8 cellular contexts compared by ENCODE assay signal in the genomic region with DNA sequence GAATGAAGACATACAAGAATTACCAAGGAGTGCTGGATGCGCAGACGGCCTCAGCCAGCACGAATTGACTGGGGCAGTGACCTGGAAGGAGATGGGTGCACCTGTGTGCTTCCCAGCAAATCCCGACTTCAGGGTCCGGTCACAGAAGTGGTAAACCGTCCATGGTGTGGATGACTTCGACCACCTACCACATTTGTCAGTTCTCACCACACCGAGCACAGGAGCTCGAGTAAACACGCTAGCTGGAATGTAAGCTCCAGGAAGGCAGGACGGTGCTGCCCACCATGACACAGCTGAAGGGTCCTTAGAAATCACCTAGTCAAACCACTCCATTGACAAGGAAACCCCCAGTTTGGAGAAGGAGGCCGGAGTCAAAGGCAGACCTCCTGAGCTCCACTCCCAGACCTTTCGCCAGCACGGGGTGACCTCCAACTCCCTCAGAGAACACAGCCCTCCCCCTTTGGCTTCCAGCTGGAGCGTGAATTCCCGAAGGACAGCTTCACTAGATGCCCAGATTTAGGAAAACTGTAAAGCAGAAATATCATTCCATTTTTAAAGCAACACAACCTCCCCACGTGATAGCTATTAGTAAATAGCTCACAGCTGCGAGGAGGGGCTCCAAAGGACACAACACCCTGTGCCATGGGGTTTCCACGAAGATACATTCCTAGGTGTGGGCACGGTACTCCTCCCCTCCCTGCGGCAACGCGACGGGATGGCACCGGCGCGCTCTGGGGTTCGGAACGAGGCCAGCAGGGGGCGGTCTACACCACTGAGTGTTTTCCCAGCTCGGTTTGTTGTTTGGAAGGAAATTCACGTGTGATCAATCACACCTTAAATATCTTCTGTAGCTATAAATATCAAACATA. TPM values are rescaled to one million over a fixed set of nuclear protein-coding genes. Genes with fewer than 3 reads are reported as not detected.
DNase-seq lines count a peak whose midpoint lies in the region; ATAC-seq, FAIRE-seq and TF ChIP-seq lines count a peak whose summit lies in the region.

No MANE protein-coding gene starts in this region.

- intact Hi-C loops in psoas muscle (cut with DNase I), result loop anchor here (5.0 to 10.0 kb wide), 2 partner anchors 220 to 382 kb away; no protein-coding TSS in a partner anchor

- no peak for FAIRE-seq in GM18507 (lab: Jason Lieb, UNC)

- H3K4me1 ChIP-seq in OCI-LY3 (ENCODE audit: low read length), result peaks cover 3% of the 10 kb centered on the region; the same call in 1 of the 2 replicates
- peaks cover 0 to 8% of the 10 kb centered on the region in 2 donors for H3K4me1 ChIP-seq in right atrium auricular region
- H3K4me1 ChIP-seq in psoas muscle, result no peaks in the 10 kb centered on the region

- no peak overlapping the region for H3K9ac ChIP-seq in OCI-LY3 (ENCODE audit: low read length)

- TF ChIP-seq CTCF in OCI-LY3 (IDR thresholded peaks at IDR 0.05; ENCODE audit: low read depth, low read length) (peak; percentile 93), right atrium auricular region (IDR thresholded peaks at IDR 0.05) (peak; percentile 57 to 80), psoas muscle (IDR thresholded peaks at IDR 0.05) (peak; percentile 71)

- peaks cover 0 to 8% of the 10 kb centered on the region in 2 donors for H3K36me3 Mint-ChIP-seq in activated naive CD4-positive, alpha-beta T cell treated with anti-CD3 and anti-CD28 coated beads, Interleukin-2, amount 50 U/mL, for 72 hours

- no peaks in the 10 kb centered on the region for H3K9me3 Mint-ChIP-seq in activated naive CD4-positive, alpha-beta T cell treated with anti-CD3 and anti-CD28 coated beads, Interleukin-2, amount 50 U/mL, for 72 hours

- H3K27ac Mint-ChIP-seq in activated naive CD4-positive, alpha-beta T cell treated with anti-CD3 and anti-CD28 coated beads, Interleukin-2, amount 50 U/mL, for 72 hours, result no peak overlapping the region

- H3K27ac ChIP-seq in OCI-LY3 (ENCODE audit: low read length), result no peak overlapping the region
- H3K27ac ChIP-seq in right atrium auricular region, result no peak overlapping the region
- H3K27ac ChIP-seq in psoas muscle, result no peak overlapping the region

- no peaks in the 10 kb centered on the region for H3K9me3 ChIP-seq in OCI-LY3 (ENCODE audit: insufficient read depth, low read length)
- H3K9me3 ChIP-seq in right atrium auricular region, result peaks cover 0 to 2% of the 10 kb centered on the region in 2 donors
- peaks cover 2% of the 10 kb centered on the region for H3K9me3 ChIP-seq in psoas muscle

- H3K79me2 ChIP-seq in OCI-LY3 (ENCODE audit: low read length), result no peaks in the 10 kb centered on the region

- 33 to 34% (median 33%) methylated on average over 32 of the region's 32 CpGs for WGBS in psoas muscle, 3 donors

- peak overlapping the region; percentile 77; the same call in 1 of the 2 replicates for H2AFZ ChIP-seq in OCI-LY3 (ENCODE audit: low read depth, low read length)

- H3K27me3 ChIP-seq in OCI-LY3 (ENCODE audit: low read depth, low read length) (peaks cover 32% of the 10 kb centered on the region), right atrium auricular region (no peaks in the 10 kb centered on the region), psoas muscle (ENCODE audit: insufficient read depth in 3 of 3, low read length in 2 of 3) (peaks cover 0 to 19% (median 3%) of the 10 kb centered on the region in 3 donors)

- H3K36me3 ChIP-seq in OCI-LY3 (replicated peaks; ENCODE audit: low read depth, low read length) (no peaks in the 10 kb centered on the region), right atrium auricular region (no peaks in the 10 kb centered on the region), psoas muscle (ENCODE audit: insufficient read depth in 1 of 2, low read depth in 1 of 2) (no peaks in the 10 kb centered on the region)

- H3K4me2 ChIP-seq in OCI-LY3 (ENCODE audit: low read length), result peak overlapping the region; percentile 50

- peak; percentile 58 to 68 for ATAC-seq in activated naive CD4-positive, alpha-beta T cell treated with anti-CD3 and anti-CD28 coated beads, Interleukin-2, amount 50 U/mL, for 72 hours
- ATAC-seq in psoas muscle, result peak; percentile 63 to 81 (median 68)
- no peak for ATAC-seq in GM21526 (IDR thresholded peaks at IDR 0.05; ENCODE audit: low FRiP score, unreplicated experiment)
- ATAC-seq in HG03442 (IDR thresholded peaks at IDR 0.05; ENCODE audit: unreplicated experiment), result no peak

- no peaks in the 10 kb centered on the region for H4K20me1 ChIP-seq in OCI-LY3 (ENCODE audit: insufficient read depth, low read length)

- H3K4me3 ChIP-seq in OCI-LY3 (ENCODE audit: low read length) (0 out of 2 replicates have a peak overlapping the region, but pooled peaks have one; percentile 19), right atrium auricular region (no peak overlapping the region), psoas muscle (no peak overlapping the region)

- DNase-seq in A172 (ENCODE audit: low spot score) (peak; percentile 13), GM18507 (ENCODE audit: extremely low spot score, insufficient read length, low read depth) (peak; percentile 54), right atrium auricular region (ENCODE audit: low spot score) (no peak), psoas muscle (peak; percentile 49 to 67)
- DNase-seq in activated naive CD4-positive, alpha-beta T cell treated with anti-CD3 and anti-CD28 coated beads, Interleukin-2, amount 50 U/mL, for 72 hours (ENCODE audit: low spot score in 2 of 2), result peak in 1 of 2 donors; percentile 77

RNA-seq across cellular contexts. Expression of a gene that starts 34.1 kb away (rescaled TPM):
- total RNA-seq in A172 (2014; rRNA removed; shearing (Covaris generic)), result 1.6 and 3.5 TPM in 2 replicates
- total RNA-seq in activated naive CD4-positive, alpha-beta T cell treated with anti-CD3 and anti-CD28 coated beads, Interleukin-2, amount 50 U/mL, for 72 hours, result under 1 TPM; 0.20 to 0.53 TPM
- 1 to 10 TPM; 2.7 to 4.4 TPM for total RNA-seq in right atrium auricular region
- total RNA-seq in psoas muscle, result 10 to 100 TPM in 2 of 4 donors, 1 to 10 TPM in 2; 2.9 to 30.8 (median 11.1) TPM
- 10 to 100 TPM in 1 of 3 donors, 1 to 10 TPM in 1, under 1 TPM in 1; 0.90 to 28.0 (median 2.5) TPM for polyA plus RNA-seq in psoas muscle

RNA-seq across cellular contexts. Expression of a gene that starts 45.6 kb away (rescaled TPM):
- total RNA-seq in A172 (2014; rRNA removed; shearing (Covaris generic)), result not detected in 2 replicates
- total RNA-seq in activated naive CD4-positive, alpha-beta T cell treated with anti-CD3 and anti-CD28 coated beads, Interleukin-2, amount 50 U/mL, for 72 hours, result not detected
- total RNA-seq in right atrium auricular region (not detected), psoas muscle (not detected)
- polyA plus RNA-seq in psoas muscle, result not detected

Comparison
In these comparisons a context has a peak if more than half of its experiments do, and no peak if none do; other contexts are left out.
1. ATAC-seq: peak in activated naive CD4-positive, alpha-beta T cell treated with anti-CD3 and anti-CD28 coated beads, Interleukin-2, amount 50 U/mL, for 72 hours (2 of 2) and psoas muscle (4 of 4); none in GM21526 (single experiment) and HG03442 (single experiment).
2. Peak in every context shown above with its lines, with median percentiles within 50 percentile points of each other: CTCF ChIP-seq.